In genomic region chr4:147571021-147571770, GRCh38 we compare ENCODE assay signal across 21 cellular contexts.
"Had no signal": no experiment of that assay in that cellular context is flagged by ENCODE, and none has a peak within 500 bp of the region (broad histone marks: within the 10 kb centered on the region; RNA-seq: fewer than 3 reads in every experiment).

No MANE protein-coding gene starts in this region.

- H3K36me3 ChIP-seq: brain microvascular endothelial cell, left lung, pancreas, tibial nerve had no signal

- H3K4me3 ChIP-seq: left lung, pancreas, tibial nerve had no signal

- H3K9me3 ChIP-seq: left lung, pancreas had no signal

- ATAC-seq: activated CD8-positive, alpha-beta T cell treated with anti-CD3 and anti-CD28 coated beads, Interleukin-2, amount 10 ng/mL, durations not matched to agents 7 days and 5 days; activated naive CD8-positive, alpha-beta T cell treated with anti-CD3 and anti-CD28 coated beads, Interleukin-2, amount 50 U/mL, for 24 hours; esophagus mucosa; left lung; natural killer cell; pancreas; right cardiac atrium; T-cell had no signal

- H3K27ac ChIP-seq: brain microvascular endothelial cell, left lung, pancreas, tibial nerve had no signal

- DNase-seq: activated CD4-positive, alpha-beta T cell treated with anti-CD3 and anti-CD28 coated beads for 1 hour; activated CD4-positive, alpha-beta T cell treated with anti-CD3 and anti-CD28 coated beads, Interleukin-2, amount 50 U/mL, for 1 hour; activated CD8-positive, alpha-beta T cell treated with anti-CD3 and anti-CD28 coated beads, Interleukin-2, amount 10 ng/mL, durations not matched to agents 7 days and 5 days; activated gamma-delta T cell; activated naive CD4-positive, alpha-beta T cell treated with anti-CD3 and anti-CD28 coated beads, Interleukin-2, amount 50 U/mL, for 16 hours; activated naive CD8-positive, alpha-beta T cell treated with anti-CD3 and anti-CD28 coated beads, Interleukin-2, amount 50 U/mL, for 24 hours; brain microvascular endothelial cell; central memory CD4-positive, alpha-beta T cell; dermis blood vessel endothelial cell; effector CD8-positive, alpha-beta T cell; left lung; midbrain; natural killer cell; pancreas; right cardiac atrium; stimulated activated CD4-positive, alpha-beta T cell treated with anti-CD3 and anti-CD28 coated beads, Interleukin-12 subunit alpha, Interleukin-12 subunit beta, amount 100 ng/mL, for 4 hours; stimulated activated CD4-positive, alpha-beta T cell treated with anti-CD3 and anti-CD28 coated beads, Interleukin-4, amount 100 ng/mL, for 4 hours; substantia nigra; T-cell had no signal

- H3K27me3 ChIP-seq: brain microvascular endothelial cell, left lung, pancreas, tibial nerve had no signal

- H3K4me1 ChIP-seq: left lung, pancreas had no signal
